In genomic region chr5:172903790-172904189, GRCh38 we compare ENCODE assay signal across 9 cellular contexts. TPM values are rescaled to one million over a fixed set of nuclear protein-coding genes. Genes with fewer than 3 reads are reported as not detected.
DNase-seq lines count a peak whose midpoint lies in the region; ATAC-seq and TF ChIP-seq lines count a peak whose summit lies in the region.
"Had no signal": no experiment of that assay in that cellular context is flagged by ENCODE, and none has a peak within 500 bp of the region (broad histone marks: within the 10 kb centered on the region; RNA-seq: fewer than 3 reads in every experiment).

No MANE protein-coding gene starts in this region.

- H3K4me1 Mint-ChIP-seq in Caco-2 (ENCODE audit: low read depth, unreplicated experiment): peaks cover 49% of the 10 kb centered on the region

- H3K36me3 ChIP-seq in Caco-2 (ENCODE audit: control insufficient read depth, insufficient read depth, low read length): peaks cover 2% of the 10 kb centered on the region
- H3K36me3 ChIP-seq in psoas muscle (ENCODE audit: insufficient read depth in 1 of 2, low read depth in 1 of 2): no peaks in the 10 kb centered on the region

- H3K9me3 ChIP-seq in Caco-2: no peaks in the 10 kb centered on the region
- H3K9me3 ChIP-seq in psoas muscle: no peaks in the 10 kb centered on the region

- peak overlapping the region; percentile 97 for H3K27ac ChIP-seq in psoas muscle

- CTCF ChIA-PET in Caco-2 (lab: Charles Lee): interaction anchor here (0.9 kb wide), 1 partner anchor 28 kb away, joined by 3 read pairs; no protein-coding TSS in a partner anchor

- POLR2A ChIA-PET in Caco-2 (lab: Charles Lee): interaction anchor here (2.9 kb wide), 1 partner anchor 132 kb away, joined by 30 read pairs; the partner anchor contains the start of gene DUSP1

- H3K27me3 ChIP-seq in Caco-2 (replicated peaks; ENCODE audit: control insufficient read depth, insufficient read depth, low read length) (no peaks in the 10 kb centered on the region), psoas muscle (ENCODE audit: insufficient read depth in 3 of 3, low read length in 2 of 3) (no peaks in the 10 kb centered on the region)

- H3K9me3 Mint-ChIP-seq in Caco-2 (ENCODE audit: unreplicated experiment): no peaks in the 10 kb centered on the region

- H3K4me1 ChIP-seq in Caco-2: peaks cover 60% of the 10 kb centered on the region
- peaks cover 64% of the 10 kb centered on the region for H3K4me1 ChIP-seq in psoas muscle

- peak overlapping the region; percentile 10 for H3K4me3 Mint-ChIP-seq in Caco-2 (ENCODE audit: unreplicated experiment)

- H3K4me3 ChIP-seq in Caco-2 (ENCODE audit: low read depth, low read length) (no peak overlapping the region), fibroblast of pulmonary artery (replicated peaks; ENCODE audit: low read depth, low read length) (no peak overlapping the region), psoas muscle (no peak overlapping the region)

- peak overlapping the region; percentile 91 for H3K27ac Mint-ChIP-seq in Caco-2 (ENCODE audit: unreplicated experiment)

- TF ChIP-seq CTCF in Caco-2 (IDR thresholded peaks at IDR 0.05; ENCODE audit: insufficient read depth in 1 of 2, low read depth in 1 of 2, low read length in 1 of 2, severe bottlenecking in 1 of 2, unreplicated experiment in 1 of 2) (no peak), fibroblast of pulmonary artery (IDR thresholded peaks at IDR 0.05; ENCODE audit: low read length, missing control alignments) (no peak), psoas muscle (IDR thresholded peaks at IDR 0.05) (no peak)

- intact Hi-C loops in Caco-2 (cut with micrococcal nuclease; ENCODE audit: unreplicated experiment): loop anchor here (2.0 kb wide), 1 partner anchor 17 kb away; no protein-coding TSS in a partner anchor
- intact Hi-C loops in psoas muscle (cut with DNase I): loop anchor here (2.0 to 5.0 kb wide), 5 partner anchors 33 to 136 kb away; partner anchors contain the start of gene DUSP1 (in 1 of the 2)

- H3K36me3 Mint-ChIP-seq in Caco-2 (ENCODE audit: insufficient read depth, unreplicated experiment): peaks cover 67% of the 10 kb centered on the region

- BruUV-seq in Caco-2 (replicated peaks; lab: Mats Ljungman, UMichigan): no TSS peak

- WGBS in psoas muscle, 3 donors: 57 to 73% (median 65%) methylated on average over 4 of the region's 4 CpGs

- DNase-seq in Caco-2 (no peak), RKO (ENCODE audit: low spot score) (peak; percentile 42), fibroblast of pulmonary artery (ENCODE audit: low read depth) (peak; percentile 92), psoas muscle (peak in 1 of 2 donors; percentile 43), NCI-H128 (lab: John Stamatoyannopoulos, UW; ENCODE audit: unreplicated experiment) (no peak), SKM-1 (lab: John Stamatoyannopoulos, UW; ENCODE audit: unreplicated experiment) (no peak)
- DNase-seq in activated CD4-positive, alpha-beta T cell treated with anti-CD3 and anti-CD28 coated beads for 1 hour: no peak
- DNase-seq: NCI-H2171 treated with DMSO at 0.1 percent for 48 hours had no signal

- ATAC-seq in psoas muscle (peak in 1 of 4 donors; percentile 34), HG03175 (IDR thresholded peaks at IDR 0.05; ENCODE audit: unreplicated experiment) (no peak)

- H3K27me3 Mint-ChIP-seq in Caco-2 (ENCODE audit: insufficient read depth, unreplicated experiment): no peaks in the 10 kb centered on the region

RNA-seq across cellular contexts. Expression of gene RPL26L1, which starts 55.4 kb away (rescaled TPM):
- 42.1 and 43.8 TPM in 2 replicates for total RNA-seq in Caco-2 (2022)
- total RNA-seq in psoas muscle: 10 to 100 TPM; 21.5 to 31.4 (median 27.7) TPM
- 10 to 100 TPM; 33.3 to 80.9 (median 50.7) TPM for polyA plus RNA-seq in psoas muscle

Comparison
In these comparisons a context has a peak if more than half of its experiments do, and no peak if none do; other contexts are left out.
1. DNase-seq: peak in RKO (single experiment) and fibroblast of pulmonary artery (single experiment); none in Caco-2 (0 of 2), NCI-H128 (single experiment), activated CD4-positive, alpha-beta T cell treated with anti-CD3 and anti-CD28 coated beads for 1 hour (single experiment) and SKM-1 (single experiment).